10 cellular contexts compared by ENCODE assay signal in genomic region chr17:7716299-7716886, GRCh38. TPM values are rescaled to one million over a fixed set of nuclear protein-coding genes. Genes with fewer than 3 reads are reported as not detected.
A peak's percentile ranks its signal among the peaks of the same experiment; 100 is the strongest.
DNase-seq lines count a peak whose midpoint lies in the region; ATAC-seq and TF ChIP-seq lines count a peak whose summit lies in the region.
"Had no signal": no experiment of that assay in that cellular context is flagged by ENCODE, and none has a peak within 500 bp of the region (broad histone marks: within the 10 kb centered on the region; RNA-seq: fewer than 3 reads in every experiment).

No MANE protein-coding gene starts in this region.

- H3K4me1 ChIP-seq in A673 (ENCODE audit: insufficient read depth, low read length, poor library complexity, severe bottlenecking), result peaks cover 18% of the 10 kb centered on the region

- DNase-seq in A673 (ENCODE audit: low spot score) (no peak), LNCaP clone FGC (ENCODE audit: low read depth) (no peak), naive B cell (no peak), HuH-7 (ENCODE audit: low spot score) (no peak)
- DNase-seq: activated CD4-positive, CD25-positive, alpha-beta regulatory T cell treated with anti-CD3 and anti-CD28 coated beads, Interleukin-2, amount 50 U/mL, for 72 hours had no signal

- ATAC-seq in naive B cell (ENCODE audit: low read depth in 2 of 2), result no peak
- ATAC-seq in HG03025 (IDR thresholded peaks at IDR 0.05; ENCODE audit: low FRiP score, unreplicated experiment), result no peak
- ATAC-seq in HG03095 (IDR thresholded peaks at IDR 0.05; ENCODE audit: unreplicated experiment), result no peak
- ATAC-seq in activated CD4-positive, CD25-positive, alpha-beta regulatory T cell treated with anti-CD3 and anti-CD28 coated beads, Interleukin-2, amount 50 U/mL, for 24 hours, result no peak

- no peaks in the 10 kb centered on the region for H3K9me3 Mint-ChIP-seq in dendritic cell treated with granulocyte-macrophage colony-stimulating factor and Interleukin-4, amounts not matched to agents 40 ng/mL and 50 ng/mL, for 4 days
- H3K9me3 Mint-ChIP-seq in naive B cell, result peaks cover 0 to under 1% (median 0%) of the 10 kb centered on the region in 7 donors

- H3K4me3 Mint-ChIP-seq in dendritic cell treated with granulocyte-macrophage colony-stimulating factor and Interleukin-4, amounts not matched to agents 40 ng/mL and 50 ng/mL, for 4 days, result peak overlapping the region; percentile 76
- H3K4me3 Mint-ChIP-seq in naive B cell, result peak overlapping the region in 6 of 8 donors; percentile 30 to 80 (median 68)

- H3K27me3 Mint-ChIP-seq in dendritic cell treated with granulocyte-macrophage colony-stimulating factor and Interleukin-4, amounts not matched to agents 40 ng/mL and 50 ng/mL, for 4 days, result peaks cover 88% of the 10 kb centered on the region
- peaks cover 59 to 99% (median 97%) of the 10 kb centered on the region in 3 donors for H3K27me3 Mint-ChIP-seq in naive B cell

- no peaks in the 10 kb centered on the region for H3K27me3 ChIP-seq in A673 (replicated peaks; ENCODE audit: insufficient read depth, low read depth, low read length, poor library complexity)

- peaks cover 37% of the 10 kb centered on the region for H3K4me1 Mint-ChIP-seq in dendritic cell treated with granulocyte-macrophage colony-stimulating factor and Interleukin-4, amounts not matched to agents 40 ng/mL and 50 ng/mL, for 4 days (ENCODE audit: low read depth)
- peaks cover 16 to 26% (median 23%) of the 10 kb centered on the region in 3 donors for H3K4me1 Mint-ChIP-seq in naive B cell

- H3K27ac Mint-ChIP-seq in dendritic cell treated with granulocyte-macrophage colony-stimulating factor and Interleukin-4, amounts not matched to agents 40 ng/mL and 50 ng/mL, for 4 days, result peak overlapping the region; percentile 62
- no peak overlapping the region for H3K27ac Mint-ChIP-seq in naive B cell

- no TSS peak for BruUV-seq in A673 (replicated peaks; lab: Mats Ljungman, UMichigan)

- intact Hi-C loops in A673 (cut with micrococcal nuclease; ENCODE audit: unreplicated experiment), result no loop called here
- intact Hi-C loops in dendritic cell treated with granulocyte-macrophage colony-stimulating factor and Interleukin-4, amounts not matched to agents 40 ng/mL and 50 ng/mL, for 4 days (cut with micrococcal nuclease), result no loop called here

- H3K4me3 ChIP-seq in A673 (ENCODE audit: low read depth, low read length, poor library complexity, severe bottlenecking), result peak overlapping the region; percentile 61
- H3K4me3 ChIP-seq in LNCaP clone FGC (ENCODE audit: low read depth, low read length), result peak overlapping the region; percentile 59

- CTCF ChIA-PET in A673 (lab: Charles Lee), result interaction anchor here (1.0 to 1.4 kb wide), 5 partner anchors 10 to 274 kb away, joined by 3 to 4 read pairs (median 4); partner anchors contain the start of gene EFNB3

- no peaks in the 10 kb centered on the region for H3K36me3 ChIP-seq in A673 (ENCODE audit: insufficient read depth, low read length, poor library complexity, severe bottlenecking)
- H3K36me3 ChIP-seq: neutrophil had no signal

- H3K36me3 Mint-ChIP-seq in dendritic cell treated with granulocyte-macrophage colony-stimulating factor and Interleukin-4, amounts not matched to agents 40 ng/mL and 50 ng/mL, for 4 days (ENCODE audit: low read depth), result no peaks in the 10 kb centered on the region
- no peaks in the 10 kb centered on the region for H3K36me3 Mint-ChIP-seq in naive B cell

- TF ChIP-seq CTCF in A673 (conservative IDR thresholded peaks at IDR 0.05; ENCODE audit: low read depth, low read length) (no peak), LNCaP clone FGC (IDR thresholded peaks at IDR 0.05; ENCODE audit: control insufficient read depth, extremely low read depth, insufficient read depth) (no peak)

- H3K9me3 ChIP-seq in A673 (ENCODE audit: low read depth, low read length, poor library complexity, severe bottlenecking), result no peaks in the 10 kb centered on the region
- H3K9me3 ChIP-seq: neutrophil had no signal

- POLR2A ChIA-PET in A673 (lab: Charles Lee; ENCODE audit: low non-redundant PET), result interaction anchor here (0.7 kb wide), 1 partner anchor 10 kb away, joined by 3 read pairs; no protein-coding TSS in a partner anchor

- H3K27ac ChIP-seq in A673 (ENCODE audit: low read depth, low read length, poor library complexity, severe bottlenecking), result no peak overlapping the region
- H3K27ac ChIP-seq: neutrophil had no signal

RNA-seq across cellular contexts. Expression of gene DNAH2, which starts 1.2 kb away (rescaled TPM):
- 0.15 and 0.24 TPM in 2 replicates for total RNA-seq in A673 (2021)
- polyA plus RNA-seq in naive B cell (ENCODE audit: low read depth in 6 of 6), result not detected

RNA-seq across cellular contexts. Expression of gene EFNB3, which starts 11.4 kb away (rescaled TPM):
- 10.0 and 15.8 TPM in 2 replicates for total RNA-seq in A673 (2021)
- polyA plus RNA-seq in naive B cell (ENCODE audit: low read depth in 6 of 6), result not detected

RNA-seq across cellular contexts. Expression of gene WRAP53, which starts 28.1 kb away (rescaled TPM):
- 42.2 and 51.8 TPM in 2 replicates for total RNA-seq in A673 (2021)
- polyA plus RNA-seq in naive B cell (ENCODE audit: low read depth in 6 of 6), result 10 to 100 TPM in 5 of 6 donors, 1 to 10 TPM in 1; 3.2 to 14.9 (median 12.9) TPM

RNA-seq across cellular contexts. Expression of gene TP53, which starts 29.1 kb away (rescaled TPM):
- 32.2 and 34.8 TPM in 2 replicates for total RNA-seq in A673 (2021)
- 10 to 100 TPM; 25.2 to 53.9 (median 47.7) TPM for polyA plus RNA-seq in naive B cell (ENCODE audit: low read depth in 6 of 6)
